ENCODE assay signal across 20 cellular contexts in genomic region chr20:46953596-46953995, GRCh38. TPM values are rescaled to one million over a fixed set of nuclear protein-coding genes. Genes with fewer than 3 reads are reported as not detected.
DNase-seq lines count a peak whose midpoint lies in the region; ATAC-seq and TF ChIP-seq lines count a peak whose summit lies in the region.
"Had no signal": no experiment of that assay in that cellular context is flagged by ENCODE, and none has a peak within 500 bp of the region (broad histone marks: within the 10 kb centered on the region; RNA-seq: fewer than 3 reads in every experiment).

No MANE protein-coding gene starts in this region.

- H3K9me3 Mint-ChIP-seq in HFFc6 (peaks cover 20% of the 10 kb centered on the region), glutamatergic neuron (ENCODE audit: unreplicated experiment) (peaks cover 5% of the 10 kb centered on the region)

- H3F3A ChIP-seq in smooth muscle cell (ENCODE audit: low read depth): no peaks in the 10 kb centered on the region

- H3K4me1 ChIP-seq in RWPE2 (ENCODE audit: insufficient read depth, poor library complexity, severe bottlenecking) (peaks cover 22% of the 10 kb centered on the region), smooth muscle cell (ENCODE audit: low read depth) (no peaks in the 10 kb centered on the region), BE2C (no peaks in the 10 kb centered on the region)

- H3K9me3 ChIP-seq in RWPE2 (ENCODE audit: severe bottlenecking) (peaks cover 12% of the 10 kb centered on the region), smooth muscle cell (replicated peaks; ENCODE audit: low read depth) (no peaks in the 10 kb centered on the region), BE2C (no peaks in the 10 kb centered on the region)

- H3K27ac ChIP-seq in RWPE2 (ENCODE audit: poor library complexity, severe bottlenecking): peak overlapping the region; percentile 68
- peak overlapping the region; percentile 95 for H3K27ac ChIP-seq in smooth muscle cell (ENCODE audit: low read depth)

- H3K27me3 Mint-ChIP-seq in HFFc6 (ENCODE audit: insufficient read depth): peaks cover 18% of the 10 kb centered on the region
- H3K27me3 Mint-ChIP-seq in glutamatergic neuron (ENCODE audit: unreplicated experiment): peaks cover 4% of the 10 kb centered on the region

- TF ChIP-seq CTCF in HFFc6 (IDR thresholded peaks at IDR 0.05) (no peak), RWPE2 (IDR thresholded peaks at IDR 0.05; ENCODE audit: poor library complexity, severe bottlenecking) (no peak), glutamatergic neuron (IDR thresholded peaks at IDR 0.05; ENCODE audit: partially characterized antibody, unreplicated experiment) (no peak), smooth muscle cell (IDR thresholded peaks at IDR 0.05; ENCODE audit: borderline replicate concordance, insufficient read depth, poor library complexity, severe bottlenecking) (no peak), BE2C (IDR thresholded peaks at IDR 0.05; ENCODE audit: low read depth, low read length) (no peak)

- no peak overlapping the region for H3K27ac Mint-ChIP-seq in HFFc6
- peak overlapping the region; percentile 75 for H3K27ac Mint-ChIP-seq in glutamatergic neuron (ENCODE audit: unreplicated experiment)
- H3K27ac Mint-ChIP-seq: CD14-positive monocyte had no signal

- H3K27me3 ChIP-seq in RWPE2 (ENCODE audit: insufficient read depth, poor library complexity, severe bottlenecking) (no peaks in the 10 kb centered on the region), smooth muscle cell (ENCODE audit: low read depth) (no peaks in the 10 kb centered on the region), BE2C (0 out of 2 replicates have a peak, but pooled peaks cover 3% of the 10 kb centered on the region)

- no peak for DNase-seq in HFFc6
- no peak for DNase-seq in RWPE2 (ENCODE audit: low spot score)
- no peak for DNase-seq in glutamatergic neuron
- no peak for DNase-seq in smooth muscle cell (lab: John Stamatoyannopoulos, UW; ENCODE audit: unreplicated experiment)
- no peak for DNase-seq in activated CD8-positive, alpha-beta memory T cell treated with anti-CD3 and anti-CD28 coated beads, Interleukin-2, amount 50 U/mL, for 48 hours
- DNase-seq in BE2C: no peak
- DNase-seq: AML-193, DMS53, GDM1, NCI-H1105, NCI-H146, NCI-H2029, NCI-H2171, NCI-H345, NCI-H524 treated with DMSO at 0.1 percent for 48 hours, NCI-H82 had no signal

- H3K36me3 ChIP-seq in RWPE2 (ENCODE audit: low read depth) (no peaks in the 10 kb centered on the region), smooth muscle cell (ENCODE audit: low read depth) (no peaks in the 10 kb centered on the region), BE2C (no peaks in the 10 kb centered on the region)

- ATAC-seq in RWPE2 (ENCODE audit: low read depth): no peak
- no peak for ATAC-seq in HG02759 (IDR thresholded peaks at IDR 0.05; ENCODE audit: unreplicated experiment)
- ATAC-seq: K562, Right ventricle myocardium inferior had no signal

- H3K4me2 ChIP-seq in smooth muscle cell: no peak overlapping the region

- peaks cover 29% of the 10 kb centered on the region for H3K36me3 Mint-ChIP-seq in HFFc6 (ENCODE audit: low read depth)
- peaks cover 14% of the 10 kb centered on the region for H3K36me3 Mint-ChIP-seq in glutamatergic neuron (ENCODE audit: unreplicated experiment)
- H3K36me3 Mint-ChIP-seq: CD14-positive monocyte had no signal

- no peak overlapping the region for H2AFZ ChIP-seq in smooth muscle cell (ENCODE audit: low read depth)

- H3K4me1 Mint-ChIP-seq in HFFc6 (ENCODE audit: low read depth) (peaks cover 57% of the 10 kb centered on the region), glutamatergic neuron (ENCODE audit: low read depth, unreplicated experiment) (peaks cover 19% of the 10 kb centered on the region)
- H3K4me1 Mint-ChIP-seq: CD14-positive monocyte had no signal

- no peaks in the 10 kb centered on the region for H3K79me2 ChIP-seq in smooth muscle cell (ENCODE audit: low read depth)

- H3K9ac ChIP-seq in smooth muscle cell (ENCODE audit: low read depth): peak overlapping the region; percentile 71

- H4K20me1 ChIP-seq in smooth muscle cell (ENCODE audit: low read depth): no peaks in the 10 kb centered on the region

- H3K4me3 ChIP-seq in RWPE2 (ENCODE audit: severe bottlenecking) (no peak overlapping the region), smooth muscle cell (no peak overlapping the region), BE2C (ENCODE audit: low read depth, low read length) (no peak overlapping the region)
- H3K4me3 ChIP-seq: K562 had no signal

- WGBS in smooth muscle cell (ENCODE audit: low lambda C conversion rate): 98% methylated on average over 4 of the region's 4 CpGs

- H3K4me3 Mint-ChIP-seq in HFFc6 (peak overlapping the region; percentile 87; the same call in 1 of the 2 replicates), glutamatergic neuron (ENCODE audit: unreplicated experiment) (no peak overlapping the region)
- H3K4me3 Mint-ChIP-seq: CD14-positive monocyte had no signal

RNA-seq across cellular contexts. Expression of gene EYA2, which starts 59.0 kb away (rescaled TPM):
- total RNA-seq in HFFc6 (2021; fragmentation: NEBNext Ultra II Directional; extraction: Animal tissue kit (Norgen Biotek cat#: 25700)): under 1 TPM in 5 of 6 experiments, not detected in 1; 0.14 to 0.51 (median 0.28) TPM
- total RNA-seq in glutamatergic neuron (ENCODE audit: unreplicated experiment) (94.1 TPM), smooth muscle cell (1.3 and 3.4 TPM in 2 replicates)
- polyA plus RNA-seq in smooth muscle cell: 0.98 and 2.9 TPM in 2 replicates
- not detected for polyA plus RNA-seq in BE2C (2012; ENCODE audit: insufficient read depth, insufficient read length, low read depth)
- total RNA-seq: K562 had no signal

Comparison
In these comparisons a context has a peak if more than half of its experiments do, and no peak if none do; other contexts are left out.
1. RNA of gene EYA2, which starts 59.0 kb away (total RNA-seq): 94.1 TPM in glutamatergic neuron (single experiment); 1.3 to 3.4 TPM in smooth muscle cell and 0.14 to 0.51 TPM in HFFc6; every median in the first group is over 10 times any median in the second.